ENCODE assay signal across 12 cellular contexts in the genomic region with DNA sequence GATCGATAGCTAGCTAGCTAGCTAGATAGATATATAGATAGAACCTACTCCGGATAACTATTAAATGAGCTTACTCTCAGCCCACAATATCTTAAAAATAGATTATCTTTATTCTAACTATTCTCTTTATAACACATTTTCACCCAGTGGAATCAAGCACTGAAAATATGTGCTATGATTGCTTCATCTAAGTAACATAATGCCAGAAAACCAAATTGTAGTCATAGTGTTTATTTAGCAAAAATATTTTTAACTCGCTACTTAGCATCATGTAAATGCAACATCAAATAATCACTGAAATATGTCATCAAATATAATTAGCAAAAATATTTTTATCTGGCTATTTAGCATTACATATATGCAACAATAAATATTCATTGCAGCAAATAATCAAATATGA. TPM values are rescaled to one million over a fixed set of nuclear protein-coding genes. Genes with fewer than 3 reads are reported as not detected.
DNase-seq lines count a peak whose midpoint lies in the region; ATAC-seq and TF ChIP-seq lines count a peak whose summit lies in the region.
"Had no signal": no experiment of that assay in that cellular context is flagged by ENCODE, and none has a peak within 500 bp of the region (broad histone marks: within the 10 kb centered on the region; RNA-seq: fewer than 3 reads in every experiment).

No MANE protein-coding gene starts in this region.

- peak; percentile 35; the same call in 1 of the 2 replicates for TF ChIP-seq CTCF in OCI-LY7 (conservative IDR thresholded peaks at IDR 0.05; ENCODE audit: low read length)
- TF ChIP-seq CTCF in chondrocyte (IDR thresholded peaks at IDR 0.05): no peak
- no peak for TF ChIP-seq CTCF in spleen (IDR thresholded peaks at IDR 0.05 in 8 of 11, conservative IDR thresholded peaks at IDR 0.05 in 3 of 11)
- TF ChIP-seq CTCF in psoas muscle (IDR thresholded peaks at IDR 0.05): no peak
- TF ChIP-seq CTCF in gastroesophageal sphincter (IDR thresholded peaks at IDR 0.05): no peak

- H4K20me1 ChIP-seq in OCI-LY7 (ENCODE audit: insufficient read depth, low read length): no peaks in the 10 kb centered on the region

- H3K27ac ChIP-seq in OCI-LY7 (ENCODE audit: low read depth, low read length, poor library complexity, severe bottlenecking) (peak overlapping the region; percentile 91), spleen (peak overlapping the region in 7 of 8 donors; percentile 50 to 90 (median 85)), psoas muscle (no peak overlapping the region), gastroesophageal sphincter (no peak overlapping the region)
- H3K27ac ChIP-seq: cardiac muscle cell had no signal

- no peak for TF ChIP-seq EP300 in gastroesophageal sphincter (IDR thresholded peaks at IDR 0.05)

- H3K9me3 ChIP-seq in OCI-LY7 (ENCODE audit: low read length) (no peaks in the 10 kb centered on the region), spleen (no peaks in the 10 kb centered on the region), psoas muscle (no peaks in the 10 kb centered on the region), gastroesophageal sphincter (no peaks in the 10 kb centered on the region)

- no peaks in the 10 kb centered on the region for H3K27me3 Mint-ChIP-seq in activated T-cell treated with anti-CD3 and anti-CD28 coated beads, Interleukin-2, amount 50 U/mL, for 4 hours (ENCODE audit: low read depth)
- no peaks in the 10 kb centered on the region for H3K27me3 Mint-ChIP-seq in chondrocyte (ENCODE audit: low read depth)

- peak overlapping the region; percentile 42 for H3K27ac Mint-ChIP-seq in chondrocyte (ENCODE audit: unreplicated experiment)

- CTCF ChIA-PET in OCI-LY7 (lab: Charles Lee; ENCODE audit: unreplicated experiment): interaction anchor here (1.0 to 1.3 kb wide), 2 partner anchors 10 to 13 kb away, joined by 3 to 4 read pairs; no protein-coding TSS in a partner anchor

- intact Hi-C loops in OCI-LY7 (cut with micrococcal nuclease; ENCODE audit: unreplicated experiment) (loop anchor here (2.0 to 5.0 kb wide), 6 partner anchors 104 to 1962 kb away; partner anchors contain the start of genes RFC1 and TLR6), spleen (cut with DNase I; ENCODE audit: low total_unique reads) (no loop called here), psoas muscle (cut with DNase I) (no loop called here)

- peaks cover 59% of the 10 kb centered on the region for H3K79me2 ChIP-seq in OCI-LY7 (ENCODE audit: insufficient read depth, low read depth, low read length)

- POLR2A ChIA-PET in OCI-LY7 (lab: Charles Lee): interaction anchor here (0.5 to 8.1 kb wide), 12 partner anchors 9 to 1590 kb away, joined by 3 to 169 read pairs (median 4); no protein-coding TSS in a partner anchor

- peaks cover 1% of the 10 kb centered on the region for H3K36me3 Mint-ChIP-seq in activated T-cell treated with anti-CD3 and anti-CD28 coated beads, Interleukin-2, amount 50 U/mL, for 4 hours (ENCODE audit: insufficient read depth)
- no peaks in the 10 kb centered on the region for H3K36me3 Mint-ChIP-seq in chondrocyte (ENCODE audit: low read depth)

- WGBS in spleen, 5 donors: 47 to 58% (median 51%) methylated on average over 3 of the region's 3 CpGs
- 74 to 84% (median 80%) methylated on average over 3 of the region's 3 CpGs for WGBS in psoas muscle, 3 donors
- 68 to 82% methylated on average over 3 of the region's 3 CpGs for WGBS in gastroesophageal sphincter (ENCODE audit: low coverage in 1 of 2), 2 donors

- peaks cover 47% of the 10 kb centered on the region for H3K4me1 Mint-ChIP-seq in activated T-cell treated with anti-CD3 and anti-CD28 coated beads, Interleukin-2, amount 50 U/mL, for 4 hours (ENCODE audit: low read depth)
- H3K4me1 Mint-ChIP-seq in chondrocyte (ENCODE audit: low read depth): peaks cover 26% of the 10 kb centered on the region

- H3K4me1 ChIP-seq in OCI-LY7 (ENCODE audit: insufficient read depth, low read length, poor library complexity, severe bottlenecking): peaks cover 66% of the 10 kb centered on the region
- H3K4me1 ChIP-seq in spleen: peaks cover 7 to 82% (median 46%) of the 10 kb centered on the region in 6 donors
- H3K4me1 ChIP-seq in psoas muscle: peaks cover 3% of the 10 kb centered on the region
- H3K4me1 ChIP-seq in gastroesophageal sphincter: no peaks in the 10 kb centered on the region

- TSS peak; percentile 70 for BruUV-seq in OCI-LY7 (replicated peaks; lab: Mats Ljungman, UMichigan)

- no peaks in the 10 kb centered on the region for H3K9me3 Mint-ChIP-seq in activated T-cell treated with anti-CD3 and anti-CD28 coated beads, Interleukin-2, amount 50 U/mL, for 4 hours
- no peaks in the 10 kb centered on the region for H3K9me3 Mint-ChIP-seq in chondrocyte (ENCODE audit: low read depth)

- ATAC-seq in activated T-cell treated with anti-CD3 and anti-CD28 coated beads, Interleukin-2, amount 50 U/mL, for 4 hours: no peak
- no peak for ATAC-seq in psoas muscle
- ATAC-seq in gastroesophageal sphincter: no peak

- peak overlapping the region; percentile 85 for H3K4me3 Mint-ChIP-seq in activated T-cell treated with anti-CD3 and anti-CD28 coated beads, Interleukin-2, amount 50 U/mL, for 4 hours
- H3K4me3 Mint-ChIP-seq in chondrocyte (ENCODE audit: unreplicated experiment): no peak overlapping the region

- H3K36me3 ChIP-seq in OCI-LY7 (ENCODE audit: insufficient read depth, low read length): no peaks in the 10 kb centered on the region; the same call in 1 of the 2 replicates
- H3K36me3 ChIP-seq in spleen: no peaks in the 10 kb centered on the region
- H3K36me3 ChIP-seq in psoas muscle (ENCODE audit: insufficient read depth in 1 of 2, low read depth in 1 of 2): no peaks in the 10 kb centered on the region
- H3K36me3 ChIP-seq in gastroesophageal sphincter: no peaks in the 10 kb centered on the region
- H3K36me3 ChIP-seq: cardiac muscle cell had no signal

- TF ChIP-seq POLR2A in spleen (IDR thresholded peaks at IDR 0.05): no peak
- TF ChIP-seq POLR2A in gastroesophageal sphincter (IDR thresholded peaks at IDR 0.05): no peak

- H3K27me3 ChIP-seq in spleen (replicated peaks in 1 of 7): no peaks in the 10 kb centered on the region
- no peaks in the 10 kb centered on the region for H3K27me3 ChIP-seq in psoas muscle (ENCODE audit: insufficient read depth in 3 of 3, low read length in 2 of 3)
- H3K27me3 ChIP-seq in gastroesophageal sphincter: no peaks in the 10 kb centered on the region
- H3K27me3 ChIP-seq: cardiac muscle cell had no signal

- peak overlapping the region; percentile 90 for H3K4me2 ChIP-seq in OCI-LY7 (ENCODE audit: low read length)

- H2AFZ ChIP-seq in OCI-LY7 (ENCODE audit: low read length): peak overlapping the region; percentile 54; the same call in 1 of the 2 replicates

- H3K9me2 ChIP-seq in OCI-LY7 (ENCODE audit: insufficient read depth, low read length): no peaks in the 10 kb centered on the region

- peak overlapping the region; percentile 79 for H3K4me3 ChIP-seq in OCI-LY7 (ENCODE audit: low read depth, low read length, poor library complexity, severe bottlenecking)
- peak overlapping the region; percentile 24 to 68 (median 41) for H3K4me3 ChIP-seq in spleen
- H3K4me3 ChIP-seq in psoas muscle: no peak overlapping the region
- H3K4me3 ChIP-seq in gastroesophageal sphincter: no peak overlapping the region
- H3K4me3 ChIP-seq: cardiac muscle cell had no signal

- DNase-seq in activated T-cell treated with anti-CD3 and anti-CD28 coated beads, Interleukin-2, amount 50 U/mL, for 4 hours: no peak
- DNase-seq in activated T-cell treated with anti-CD3 and anti-CD28 coated beads, Interleukin-2, amount 50 U/mL, for 1 hour: no peak
- DNase-seq in OCI-LY7 (ENCODE audit: low spot score): no peak
- no peak for DNase-seq in chondrocyte (ENCODE audit: low spot score)
- DNase-seq in spleen: no peak
- no peak for DNase-seq in psoas muscle
- DNase-seq in DMS79 (lab: John Stamatoyannopoulos, UW): no peak
- DNase-seq: activated CD4-positive, alpha-beta T cell treated with anti-CD3 and anti-CD28 coated beads for 1 hour; NCI-H1092; stimulated activated naive CD4-positive, alpha-beta T cell treated with Interleukin-2 at 50 U/mL for 16 hours had no signal

RNA-seq across cellular contexts. Expression of gene TMEM156, which starts 1.5 kb away (rescaled TPM):
- 1 to 10 TPM; 4.1 to 5.3 (median 4.9) TPM for total RNA-seq in activated T-cell treated with anti-CD3 and anti-CD28 coated beads, Interleukin-2, amount 50 U/mL, for 4 hours
- 25.0 and 29.0 TPM in 2 replicates for total RNA-seq in OCI-LY7 (2014; rRNA removed; shearing (Covaris generic))
- total RNA-seq in OCI-LY7 (2022): 29.4 and 35.7 TPM in 2 replicates
- total RNA-seq in chondrocyte: 0.32 to 0.36 TPM in 2 of 3 replicates, not detected in the other
- total RNA-seq in spleen: 10 to 100 TPM; 10.5 to 24.5 (median 15.9) TPM
- polyA plus RNA-seq in spleen: 10 to 100 TPM; 31.2 to 76.1 (median 67.2) TPM
- under 1 TPM in 1 of 4 donors, not detected in 3; 0.15 TPM for total RNA-seq in psoas muscle
- polyA plus RNA-seq in psoas muscle: under 1 TPM in 2 of 3 donors, not detected in 1; 0.08 to 0.10 TPM
- not detected for total RNA-seq in gastroesophageal sphincter
- total RNA-seq: cardiac muscle cell had no signal
- polyA plus RNA-seq: cardiac muscle cell had no signal

RNA-seq across cellular contexts. Expression of gene KLHL5, which starts 31.3 kb away (rescaled TPM):
- 10 to 100 TPM in 2 of 3 donors, 1 to 10 TPM in 1; 8.9 to 12.7 (median 11.3) TPM for total RNA-seq in activated T-cell treated with anti-CD3 and anti-CD28 coated beads, Interleukin-2, amount 50 U/mL, for 4 hours
- total RNA-seq in OCI-LY7 (2014; rRNA removed; shearing (Covaris generic)): 34.4 and 47.5 TPM in 2 replicates
- total RNA-seq in OCI-LY7 (2022): 59.8 and 69.8 TPM in 2 replicates
- total RNA-seq in chondrocyte: 46.8 to 83.3 TPM (median 74.8 TPM) in 3 replicates
- total RNA-seq in spleen: 10 to 100 TPM; 32.1 to 46.9 (median 40.4) TPM
- 10 to 100 TPM in 1 of 3 donors, 1 to 10 TPM in 2; 7.5 to 10.2 (median 9.3) TPM for polyA plus RNA-seq in spleen
- total RNA-seq in psoas muscle: 10 to 100 TPM; 10.1 to 14.9 (median 11.9) TPM
- 1 to 10 TPM; 6.7 to 9.7 (median 7.1) TPM for polyA plus RNA-seq in psoas muscle
- 100 to 1,000 TPM in 2 of 4 donors, 10 to 100 TPM in 2; 57.5 to 143 (median 106) TPM for total RNA-seq in gastroesophageal sphincter

Comparison
In these comparisons a context has a peak if more than half of its experiments do, and no peak if none do; other contexts are left out.
1. H3K27ac ChIP-seq: peak in OCI-LY7 (single experiment) and spleen (7 of 8); none in psoas muscle (single experiment) and gastroesophageal sphincter (0 of 4).
2. H3K4me3 ChIP-seq: peak in OCI-LY7 (single experiment) and spleen (8 of 8); none in psoas muscle (single experiment) and gastroesophageal sphincter (0 of 2).